In the genomic region with DNA sequence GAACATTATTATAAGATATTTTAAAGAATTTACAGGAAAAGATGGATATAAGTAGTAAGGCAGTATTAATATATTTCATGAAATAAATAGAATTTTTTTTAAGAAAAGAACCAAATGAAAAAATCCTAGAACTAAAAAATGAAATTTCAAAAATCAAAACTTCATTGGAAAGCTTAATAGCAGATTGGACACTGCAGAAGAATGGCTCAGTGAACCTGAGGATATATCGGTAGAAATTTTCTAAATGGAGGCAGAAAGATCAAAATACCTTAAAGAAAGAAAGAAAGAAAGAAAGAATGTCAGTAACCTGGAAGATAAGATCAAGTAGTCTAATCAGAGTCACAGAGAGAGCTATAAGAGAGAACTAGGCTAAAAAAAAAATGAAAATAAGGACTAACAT, we compare ENCODE assay signal across 4 cellular contexts.
A peak's percentile ranks its signal among the peaks of the same experiment; 100 is the strongest.
TF ChIP-seq lines count a peak whose summit lies in the region.

No MANE protein-coding gene starts in this region.

TF ChIP-seq in SK-N-SH treated with all-trans-retinoic acid at 6 μM for 48 hours, 23 proteins besides CTCF, POLR2A, EP300 and RAD21:
- TF ChIP-seq ESRRG (CRISPR knock-in tag; IDR thresholded peaks at IDR 0.05) (no peak), ZC3H10 (CRISPR knock-in tag; IDR thresholded peaks at IDR 0.05) (no peak), ZFP30 (CRISPR knock-in tag; IDR thresholded peaks at IDR 0.05) (peak; percentile 97)
- TF ChIP-seq, protein P1, sequence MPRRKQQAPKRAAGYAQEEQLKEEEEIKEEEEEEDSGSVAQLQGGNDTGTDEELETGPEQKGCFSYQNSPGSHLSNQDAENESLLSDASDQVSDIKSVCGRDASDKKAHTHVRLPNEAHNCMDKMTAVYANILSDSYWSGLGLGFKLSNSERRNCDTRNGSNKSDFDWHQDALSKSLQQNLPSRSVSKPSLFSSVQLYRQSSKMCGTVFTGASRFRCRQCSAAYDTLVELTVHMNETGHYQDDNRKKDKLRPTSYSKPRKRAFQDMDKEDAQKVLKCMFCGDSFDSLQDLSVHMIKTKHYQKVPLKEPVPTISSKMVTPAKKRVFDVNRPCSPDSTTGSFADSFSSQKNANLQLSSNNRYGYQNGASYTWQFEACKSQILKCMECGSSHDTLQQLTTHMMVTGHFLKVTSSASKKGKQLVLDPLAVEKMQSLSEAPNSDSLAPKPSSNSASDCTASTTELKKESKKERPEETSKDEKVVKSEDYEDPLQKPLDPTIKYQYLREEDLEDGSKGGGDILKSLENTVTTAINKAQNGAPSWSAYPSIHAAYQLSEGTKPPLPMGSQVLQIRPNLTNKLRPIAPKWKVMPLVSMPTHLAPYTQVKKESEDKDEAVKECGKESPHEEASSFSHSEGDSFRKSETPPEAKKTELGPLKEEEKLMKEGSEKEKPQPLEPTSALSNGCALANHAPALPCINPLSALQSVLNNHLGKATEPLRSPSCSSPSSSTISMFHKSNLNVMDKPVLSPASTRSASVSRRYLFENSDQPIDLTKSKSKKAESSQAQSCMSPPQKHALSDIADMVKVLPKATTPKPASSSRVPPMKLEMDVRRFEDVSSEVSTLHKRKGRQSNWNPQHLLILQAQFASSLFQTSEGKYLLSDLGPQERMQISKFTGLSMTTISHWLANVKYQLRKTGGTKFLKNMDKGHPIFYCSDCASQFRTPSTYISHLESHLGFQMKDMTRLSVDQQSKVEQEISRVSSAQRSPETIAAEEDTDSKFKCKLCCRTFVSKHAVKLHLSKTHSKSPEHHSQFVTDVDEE (CRISPR knock-in tag; IDR thresholded peaks at IDR 0.05), result no peak

TF ChIP-seq in SK-N-SH, 30 proteins besides CTCF, POLR2A, EP300 and RAD21:
- TF ChIP-seq SIN3A (IDR thresholded peaks at IDR 0.05; ENCODE audit: borderline replicate concordance, low read depth, low read length) (no peak), EZH2phosphoT487 (IDR thresholded peaks at IDR 0.05; ENCODE audit: borderline replicate concordance, low read depth) (no peak), ELF1 (IDR thresholded peaks at IDR 0.05) (no peak), GABPA (IDR thresholded peaks at IDR 0.05; ENCODE audit: low read depth) (no peak), FOSL2 (IDR thresholded peaks at IDR 0.05; ENCODE audit: borderline replicate concordance, low read depth) (no peak), SMC3 (IDR thresholded peaks at IDR 0.05; ENCODE audit: low read depth, low read length) (no peak)
TF ChIP-seq in SK-N-SH: peak in this region for 0.

TF ChIP-seq in HEK293, 187 proteins besides CTCF, POLR2A, EP300 and RAD21:
- no peak for TF ChIP-seq REPIN1 (tag by site-specific recombination; IDR thresholded peaks at IDR 0.05; ENCODE audit: low read depth)
- TF ChIP-seq SETDB1 (IDR thresholded peaks at IDR 0.05; ENCODE audit: insufficient read length, low read length), result peak; percentile 57

TF ChIP-seq in K562, 482 proteins besides CTCF, POLR2A, EP300 and RAD21:
- TF ChIP-seq ETV1 (tag; conservative IDR thresholded peaks at IDR 0.05; ENCODE audit: low read depth) (no peak), TRIM28 (IDR thresholded peaks at IDR 0.05) (peak; percentile 59; the same call in 1 of the 2 replicates), CBX3 (IDR thresholded peaks at IDR 0.05; ENCODE audit: borderline replicate concordance in 1 of 2, low read length in 2 of 2) (0 out of 3 replicates have a peak, but pooled peaks of 1 of the 2 experiments have one; percentile 41), CBX5 (IDR thresholded peaks at IDR 0.05; ENCODE audit: borderline replicate concordance, low read depth) (0 out of 2 replicates have a peak, but pooled peaks have one; percentile 42), ESRRB (CRISPR knock-in tag; IDR thresholded peaks at IDR 0.05; ENCODE audit: borderline replicate concordance) (no peak), POLR2H (tag; IDR thresholded peaks at IDR 0.05; ENCODE audit: low read depth) (no peak), BRD9 (IDR thresholded peaks at IDR 0.05; ENCODE audit: low read depth, partially characterized antibody) (no peak), ZFP30 (CRISPR knock-in tag; IDR thresholded peaks at IDR 0.05; ENCODE audit: borderline replicate concordance) (peak; percentile 74; the same call in 1 of the 2 replicates)
- TF ChIP-seq, protein P2, sequence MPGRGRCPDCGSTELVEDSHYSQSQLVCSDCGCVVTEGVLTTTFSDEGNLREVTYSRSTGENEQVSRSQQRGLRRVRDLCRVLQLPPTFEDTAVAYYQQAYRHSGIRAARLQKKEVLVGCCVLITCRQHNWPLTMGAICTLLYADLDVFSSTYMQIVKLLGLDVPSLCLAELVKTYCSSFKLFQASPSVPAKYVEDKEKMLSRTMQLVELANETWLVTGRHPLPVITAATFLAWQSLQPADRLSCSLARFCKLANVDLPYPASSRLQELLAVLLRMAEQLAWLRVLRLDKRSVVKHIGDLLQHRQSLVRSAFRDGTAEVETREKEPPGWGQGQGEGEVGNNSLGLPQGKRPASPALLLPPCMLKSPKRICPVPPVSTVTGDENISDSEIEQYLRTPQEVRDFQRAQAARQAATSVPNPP (IDR thresholded peaks at IDR 0.05; ENCODE audit: borderline replicate concordance, insufficient read depth, insufficient read length), result no peak
- TF ChIP-seq, protein P3, sequence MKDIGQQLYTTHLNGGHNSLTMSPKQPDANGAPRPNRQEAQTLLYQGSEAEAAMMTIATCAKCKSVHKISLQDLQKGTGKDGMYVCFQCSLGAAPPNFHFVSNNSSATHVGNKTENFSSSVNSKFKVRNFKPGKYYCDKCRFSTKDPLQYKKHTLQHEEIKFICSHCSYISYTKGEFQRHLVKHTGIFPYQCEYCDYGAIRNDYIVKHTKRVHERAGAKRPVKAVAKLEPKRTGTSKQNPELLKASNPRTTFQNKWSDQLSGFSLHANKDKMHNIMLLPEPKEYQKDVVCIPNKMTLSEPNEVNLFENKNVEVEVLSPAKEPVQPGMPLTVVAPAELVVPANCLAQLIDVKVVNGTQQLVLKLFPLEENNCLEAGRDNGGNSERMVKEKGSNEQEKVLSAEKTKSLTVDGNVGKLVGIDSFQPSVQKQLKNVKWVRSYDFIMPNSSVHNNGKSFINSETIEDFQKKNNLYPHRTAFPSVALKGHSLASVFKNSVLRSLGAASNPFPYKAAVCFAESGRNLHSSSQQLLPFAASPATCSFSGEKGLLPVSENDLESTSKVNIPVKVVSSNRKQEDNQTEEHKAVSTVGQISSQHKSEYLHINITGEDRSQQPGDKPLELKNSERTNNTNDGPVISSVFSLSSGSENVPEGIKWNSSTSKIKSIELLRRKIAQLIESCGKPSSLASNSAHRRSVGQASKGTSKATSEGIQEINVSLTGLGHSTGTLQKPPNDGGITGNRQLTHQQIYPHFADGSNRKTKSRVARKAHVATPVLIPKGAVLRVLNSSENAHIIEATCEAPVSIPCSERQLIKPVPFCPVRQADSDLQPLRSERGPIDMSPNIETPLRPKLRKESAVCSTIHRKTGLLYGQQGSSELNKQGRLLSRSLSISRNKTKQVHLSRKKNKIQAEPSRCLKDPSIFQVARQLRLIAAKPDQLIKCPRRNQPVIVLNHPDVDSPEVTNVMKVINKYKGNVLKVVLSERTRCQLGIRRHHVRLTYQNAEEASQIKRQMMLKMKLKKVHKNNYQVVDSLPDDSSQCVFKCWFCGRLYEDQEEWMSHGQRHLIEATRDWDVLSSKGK (CRISPR knock-in tag; IDR thresholded peaks at IDR 0.05), result no peak
